ENCODE assay signal across 9 cellular contexts in genomic region chr7:47153076-47153475, GRCh38.
DNase-seq lines count a peak whose midpoint lies in the region; ATAC-seq and TF ChIP-seq lines count a peak whose summit lies in the region.
"Had no signal": no experiment of that assay in that cellular context is flagged by ENCODE, and none has a peak within 500 bp of the region (broad histone marks: within the 10 kb centered on the region; RNA-seq: fewer than 3 reads in every experiment).

No MANE protein-coding gene starts in this region.

- no peak overlapping the region for H3K4me2 ChIP-seq in hepatocyte

- no peak for ATAC-seq in GM18907 (IDR thresholded peaks at IDR 0.05; ENCODE audit: unreplicated experiment)

- no peak overlapping the region for H2AFZ ChIP-seq in hepatocyte

- no peaks in the 10 kb centered on the region for H4K20me1 ChIP-seq in hepatocyte (ENCODE audit: insufficient read depth, poor library complexity, severe bottlenecking)

- H3K9me2 ChIP-seq in hepatocyte (replicated peaks; ENCODE audit: insufficient read depth) = no peaks in the 10 kb centered on the region

- WGBS in hepatocyte (ENCODE audit: low lambda C conversion rate, missing lambda C conversion rate) = 42% methylated on average over 5 of the region's 5 CpGs
- WGBS in stomach, 5 donors = 22 to 31% (median 26%) methylated on average over 5 of the region's 5 CpGs

- DNase-seq in A172 (ENCODE audit: low spot score) (peak; percentile 78), HT1080 (ENCODE audit: low read depth) (peak; percentile 57), T1000 (lab: John Stamatoyannopoulos, UW) (peak; percentile 32), hepatocyte (ENCODE audit: low spot score) (peak; percentile 70), activated gamma-delta T cell treated with Interleukin-2 at 50 U/mL for 16 hours (no peak), stomach (no peak), DMS79 treated with DMSO at 0.1 percent for 48 hours (lab: John Stamatoyannopoulos, UW) (no peak)

- no peak for TF ChIP-seq CTCF in hepatocyte (IDR thresholded peaks at IDR 0.05; ENCODE audit: poor library complexity)
- TF ChIP-seq CTCF in stomach (IDR thresholded peaks at IDR 0.05) = no peak

- TF ChIP-seq EP300 in stomach (IDR thresholded peaks at IDR 0.05) = no peak

- H3K36me3 ChIP-seq in hepatocyte (replicated peaks; ENCODE audit: insufficient read depth, low read depth) = no peaks in the 10 kb centered on the region
- H3K36me3 ChIP-seq in stomach = no peaks in the 10 kb centered on the region

- H3K27me3 ChIP-seq in hepatocyte = no peaks in the 10 kb centered on the region
- H3K27me3 ChIP-seq in stomach = no peaks in the 10 kb centered on the region

- H3K4me1 ChIP-seq in hepatocyte (ENCODE audit: insufficient read depth) = peaks cover 18% of the 10 kb centered on the region
- H3K4me1 ChIP-seq in stomach = peaks cover 0 to 32% (median 18%) of the 10 kb centered on the region in 4 donors

- no peak for TF ChIP-seq POLR2A in stomach (IDR thresholded peaks at IDR 0.05)

- intact Hi-C loops in stomach (cut with DNase I; ENCODE audit: low total_unique reads) = no loop called here

- H3K9me3 ChIP-seq in hepatocyte (ENCODE audit: low read depth) (no peaks in the 10 kb centered on the region), stomach (no peaks in the 10 kb centered on the region)

- no peaks in the 10 kb centered on the region for H3K79me2 ChIP-seq in hepatocyte

- H3K27ac ChIP-seq in hepatocyte (peak overlapping the region; percentile 6), stomach (no peak overlapping the region)
- H3K27ac ChIP-seq: epithelial cell of prostate had no signal

- no peak overlapping the region for H3K4me3 ChIP-seq in hepatocyte
- H3K4me3 ChIP-seq in stomach = no peak overlapping the region

Comparison
In these comparisons a context has a peak if more than half of its experiments do, and no peak if none do; other contexts are left out.
1. DNase-seq: peak in A172 (single experiment), HT1080 (single experiment), T1000 (single experiment) and hepatocyte (single experiment); none in activated gamma-delta T cell treated with Interleukin-2 at 50 U/mL for 16 hours (single experiment), stomach (single experiment) and DMS79 treated with DMSO at 0.1 percent for 48 hours (single experiment).